In the genomic region with DNA sequence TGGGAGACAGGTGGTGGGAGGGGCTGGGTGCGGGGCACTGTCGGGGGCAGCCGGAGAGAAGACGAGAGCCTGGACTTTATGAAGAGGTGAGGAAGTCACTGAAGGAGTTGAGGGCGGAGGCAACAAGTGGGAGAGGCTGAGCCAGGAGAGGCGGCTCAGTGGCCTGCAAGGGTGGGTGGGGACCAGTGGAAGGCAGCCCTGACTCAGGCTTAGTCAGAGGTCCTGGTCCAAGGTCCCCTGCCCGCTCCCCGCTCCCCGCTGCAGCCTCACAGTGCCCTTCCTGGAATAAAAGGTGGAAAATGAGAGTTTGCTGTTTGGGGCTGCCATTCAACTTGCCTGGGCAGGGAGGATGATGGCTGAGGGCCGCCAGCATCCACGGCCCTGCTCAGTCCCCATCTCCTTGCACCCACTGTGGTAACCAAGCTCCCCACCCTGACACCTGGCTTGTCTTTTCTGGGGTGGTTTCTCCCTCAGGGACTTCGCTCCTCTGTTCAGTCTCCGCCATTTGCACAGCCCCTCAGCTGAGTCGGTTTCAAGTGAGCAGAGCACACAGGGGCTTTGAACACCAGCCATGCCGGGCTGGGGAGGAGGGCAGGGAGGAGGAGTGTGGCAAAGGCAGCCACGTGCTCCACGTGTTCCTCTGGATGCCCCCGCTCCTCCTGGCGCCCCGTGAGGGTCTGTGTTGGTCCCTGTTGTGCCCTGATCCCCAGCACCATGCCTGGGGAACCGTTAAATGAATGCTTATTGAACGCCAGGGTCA, we compare ENCODE assay signal across 10 cellular contexts. TPM values are rescaled to one million over a fixed set of nuclear protein-coding genes. Genes with fewer than 3 reads are reported as not detected.
DNase-seq lines count a peak whose midpoint lies in the region; ATAC-seq, FAIRE-seq and TF ChIP-seq lines count a peak whose summit lies in the region.
"Had no signal": no experiment of that assay in that cellular context is flagged by ENCODE, and none has a peak within 500 bp of the region (broad histone marks: within the 10 kb centered on the region; RNA-seq: fewer than 3 reads in every experiment).

No MANE protein-coding gene starts in this region.

- H2BK5ac ChIP-seq in H1 (ENCODE audit: low read depth, low read length) (no peak overlapping the region; the same call in 1 of the 2 replicates), mesenchymal stem cell (ENCODE audit: low read depth, low read length, poor library complexity, severe bottlenecking) (no peak overlapping the region)

- no peaks in the 10 kb centered on the region for H3K23me2 ChIP-seq in H1 (ENCODE audit: low read depth, low read length)

- H4K91ac ChIP-seq in H1 (replicated peaks; ENCODE audit: insufficient read length, low read length): peak overlapping the region; percentile 72
- peak overlapping the region; percentile 64 for H4K91ac ChIP-seq in mesenchymal stem cell (ENCODE audit: low read length)

- CTCF ChIA-PET in H1 (lab: Charles Lee; ENCODE audit: partially characterized antibody): interaction anchor here (0.9 to 1.8 kb wide), 4 partner anchors 22 to 75 kb away, joined by 3 to 5 read pairs (median 4); no protein-coding TSS in a partner anchor

- H3K4me1 ChIP-seq in ACC112 (ENCODE audit: control insufficient read depth, insufficient read depth, low read length, unreplicated experiment) (peaks cover 37% of the 10 kb centered on the region), H1 (replicated peaks in 1 of 4; ENCODE audit: control insufficient read depth in 3 of 4, insufficient read depth in 4 of 4, low read length in 3 of 4) (peaks cover 0 to 22% (median 6%) of the 10 kb centered on the region in 4 experiments; a peak in 6 of 7 replicates), mesenchymal stem cell (ENCODE audit: control insufficient read depth, insufficient read depth, low read depth, low read length) (peaks cover 34% of the 10 kb centered on the region)

- H3K4me2 ChIP-seq in H1 (ENCODE audit: insufficient read depth in 1 of 2, low read depth in 2 of 2, low read length in 2 of 2) (peak overlapping the region in 1 of 2 experiments; percentile 54; a peak in 1 of 4 replicates), mesenchymal stem cell (ENCODE audit: low read length, poor library complexity, severe bottlenecking) (no peak overlapping the region)

- H3K9me3 ChIP-seq in MG63 (no peaks in the 10 kb centered on the region), H1 (ENCODE audit: insufficient read depth in 2 of 2, low read depth in 1 of 2, low read length in 1 of 2) (no peaks in the 10 kb centered on the region), mesenchymal stem cell (ENCODE audit: control insufficient read depth, low read length) (no peaks in the 10 kb centered on the region)

- WGBS in H1 (ENCODE audit: extremely low coverage in 1 of 2, insufficient coverage in 1 of 2, insufficient read length in 1 of 2, insufficient replicate concordance in 2 of 2, low coverage in 1 of 2, low lambda C conversion rate in 2 of 2, missing lambda C conversion rate in 1 of 2), 2 experiments: 86% methylated on average over 22 of the region's 22 CpGs; no CpG with 5 or more reads in 1 of the 2 experiments
- 53% methylated on average over 21 of the region's 22 CpGs for WGBS in mesenchymal stem cell

- no peak overlapping the region for H2BK120ac ChIP-seq in H1 (replicated peaks; ENCODE audit: low read depth, low read length)
- peak overlapping the region; percentile 29 for H2BK120ac ChIP-seq in mesenchymal stem cell (ENCODE audit: low read depth, low read length)

- H2BK12ac ChIP-seq in H1 (ENCODE audit: low read depth, low read length) (peak overlapping the region; percentile 40; the same call in 1 of the 2 replicates), mesenchymal stem cell (ENCODE audit: low read length in 2 of 2) (peak overlapping the region; percentile 7 to 82)

- ATAC-seq in GM18858 (IDR thresholded peaks at IDR 0.05; ENCODE audit: unreplicated experiment): no peak

- H3K36me3 ChIP-seq in ACC112 (ENCODE audit: insufficient read depth, low read length) (no peaks in the 10 kb centered on the region), MG63 (no peaks in the 10 kb centered on the region), H1 (ENCODE audit: control insufficient read depth in 2 of 4, insufficient read depth in 4 of 4, low read length in 3 of 4) (no peaks in the 10 kb centered on the region), mesenchymal stem cell (ENCODE audit: control insufficient read depth in 1 of 2, insufficient read depth in 2 of 2, low read depth in 1 of 2, low read length in 2 of 2) (no peaks in the 10 kb centered on the region)

- TF ChIP-seq RAD21 in H1 (IDR thresholded peaks at IDR 0.05 in 1 of 2, conservative IDR thresholded peaks at IDR 0.05 in 1 of 2; ENCODE audit: low read depth in 2 of 2, low read length in 2 of 2): no peak

- POLR2A ChIA-PET in H1 (lab: Charles Lee; ENCODE audit: partially characterized antibody): no interaction called here

- H3K4ac ChIP-seq in H1 (replicated peaks; ENCODE audit: insufficient read length, low read depth, low read length) (no peak overlapping the region), mesenchymal stem cell (ENCODE audit: low read depth in 1 of 2, low read length in 2 of 2) (no peak overlapping the region)

- H3K79me1 ChIP-seq in H1 (ENCODE audit: low read depth, low read length) (no peaks in the 10 kb centered on the region), mesenchymal stem cell (replicated peaks; ENCODE audit: low read length, poor library complexity, severe bottlenecking) (no peaks in the 10 kb centered on the region)

- 0 out of 2 replicates have a peak overlapping the region, but pooled peaks have one; percentile 0 for H2AK5ac ChIP-seq in H1 (ENCODE audit: low read depth, low read length)
- no peak overlapping the region for H2AK5ac ChIP-seq in mesenchymal stem cell (ENCODE audit: low read length, severe bottlenecking)

- H3K79me2 ChIP-seq in ACC112 (ENCODE audit: control insufficient read depth, insufficient read depth, low read length, unreplicated experiment): no peaks in the 10 kb centered on the region
- no peaks in the 10 kb centered on the region for H3K79me2 ChIP-seq in H1 (ENCODE audit: control insufficient read depth in 1 of 2, insufficient read depth in 2 of 2, low read length in 2 of 2)

- H3K4me3 ChIP-seq in ACC112 (ENCODE audit: low read depth, low read length) (0 out of 2 replicates have a peak overlapping the region, but pooled peaks have one; percentile 38), MG63 (no peak overlapping the region), H1 (ENCODE audit: extremely low read depth in 1 of 4, insufficient read depth in 2 of 4, low read depth in 3 of 4, low read length in 4 of 4) (no peak overlapping the region), mesenchymal stem cell (ENCODE audit: insufficient read depth in 1 of 2, low read depth in 1 of 2, low read length in 2 of 2) (peak overlapping the region in 1 of 2 experiments; percentile 60)

- no peak for FAIRE-seq in H1 (lab: Jason Lieb, UNC)

- H3K27ac ChIP-seq in ACC112 (ENCODE audit: low read depth, low read length): peak overlapping the region; percentile 50
- H3K27ac ChIP-seq in H1 (ENCODE audit: low read depth, low read length): no peak overlapping the region
- H3K27ac ChIP-seq in mesenchymal stem cell (ENCODE audit: low read length, poor library complexity, severe bottlenecking): no peak overlapping the region

- no peak overlapping the region for H4K5ac ChIP-seq in H1 (ENCODE audit: insufficient read length, low read depth, low read length)

- no peaks in the 10 kb centered on the region for H4K20me1 ChIP-seq in H1 (replicated peaks in 1 of 2; ENCODE audit: control insufficient read depth in 1 of 2, insufficient read depth in 2 of 2, low read length in 2 of 2)

- H3K27me3 ChIP-seq in ACC112 (ENCODE audit: insufficient read depth, low read length): no peaks in the 10 kb centered on the region
- no peaks in the 10 kb centered on the region for H3K27me3 ChIP-seq in MG63
- H3K27me3 ChIP-seq in H1 (replicated peaks in 1 of 4; ENCODE audit: control insufficient read depth in 3 of 4, extremely low read depth in 1 of 4, insufficient read depth in 3 of 4, low read length in 3 of 4): peaks cover 0 to 2% (median 0%) of the 10 kb centered on the region in 4 experiments; a peak in 2 of 7 replicates
- no peaks in the 10 kb centered on the region for H3K27me3 ChIP-seq in mesenchymal stem cell (ENCODE audit: control insufficient read depth in 1 of 2, insufficient read depth in 1 of 2, low read length in 2 of 2)

- H2AFZ ChIP-seq in ACC112 (ENCODE audit: low read length, unreplicated experiment): no peak overlapping the region
- H2AFZ ChIP-seq in H1 (ENCODE audit: low read length): peak overlapping the region; percentile 90; the same call in 1 of the 2 replicates
- no peak overlapping the region for H2AFZ ChIP-seq in mesenchymal stem cell (ENCODE audit: low read depth, low read length)

- H3K56ac ChIP-seq in H1 (replicated peaks; ENCODE audit: insufficient read length, low read depth, low read length): no peak overlapping the region

- H3K14ac ChIP-seq in H1 (ENCODE audit: insufficient read length): no peak overlapping the region
- H3K14ac ChIP-seq in mesenchymal stem cell (ENCODE audit: low read length in 2 of 2): peak overlapping the region in 1 of 2 experiments; percentile 53

- no peak for TF ChIP-seq CTCF in H1 (IDR thresholded peaks at IDR 0.05; ENCODE audit: control extremely low read depth in 1 of 3, insufficient read depth in 1 of 3, low read depth in 1 of 3, low read length in 3 of 3)

- no peak for TF ChIP-seq EP300 in H1 (IDR thresholded peaks at IDR 0.05; ENCODE audit: borderline replicate concordance in 1 of 2, low read depth in 2 of 2, low read length in 2 of 2)

- DNase-seq in MG63 (peak; percentile 98), H1 (ENCODE audit: low read depth in 1 of 2, low spot score in 2 of 2) (no peak), mesenchymal stem cell (peak; percentile 77), NCI-H524 (lab: John Stamatoyannopoulos, UW) (no peak), NCI-H2171 (lab: John Stamatoyannopoulos, UW) (no peak), T-helper 1 cell (no peak)
- DNase-seq: AML-193, foreskin melanocyte had no signal

- H3K18ac ChIP-seq in H1 (ENCODE audit: extremely low read depth, low read length) (peak overlapping the region; percentile 87), mesenchymal stem cell (ENCODE audit: low read depth in 1 of 2, low read length in 2 of 2) (peak overlapping the region in 1 of 2 experiments; percentile 52)

- H3K9ac ChIP-seq in H1 (replicated peaks in 1 of 4; ENCODE audit: extremely low read depth in 1 of 4, low read depth in 3 of 4, low read length in 3 of 4) (no peak overlapping the region), mesenchymal stem cell (ENCODE audit: low read length) (peak overlapping the region; percentile 63)

- H2BK20ac ChIP-seq in H1 (ENCODE audit: low read length): peak overlapping the region; percentile 80; the same call in 1 of the 2 replicates

- TF ChIP-seq POLR2A in H1 (IDR thresholded peaks at IDR 0.05; ENCODE audit: control extremely low read depth in 1 of 2, low read depth in 2 of 2, low read length in 2 of 2): no peak

- H4K8ac ChIP-seq in H1 (ENCODE audit: extremely low read depth, insufficient read depth, low read length) (no peak overlapping the region), mesenchymal stem cell (ENCODE audit: low read length) (peak overlapping the region; percentile 55)

- no peak overlapping the region for H3K23ac ChIP-seq in H1 (ENCODE audit: insufficient read length)
- H3K23ac ChIP-seq in mesenchymal stem cell (ENCODE audit: low read length in 2 of 2): no peak overlapping the region

- H2BK15ac ChIP-seq in H1 (ENCODE audit: low read length) (peak overlapping the region; percentile 95; the same call in 1 of the 2 replicates), mesenchymal stem cell (ENCODE audit: low read depth, poor library complexity, severe bottlenecking) (no peak overlapping the region)

RNA-seq across cellular contexts. Expression of a gene that starts 13.7 kb away (rescaled TPM):
- 88.6 and 110 TPM in 2 replicates for total RNA-seq in MG63 (2014; rRNA removed; shearing (Covaris generic); ENCODE audit: low replicate concordance)
- 16.6 and 18.2 TPM in 2 replicates for total RNA-seq in H1 (2021; fragmentation: NEBNext Ultra II Directional; extraction: Animal tissue kit (Norgen Biotek cat#: 25700))
- 8.9 and 12.0 TPM in 2 replicates for polyA plus RNA-seq in H1 (2011; rRNA removed)
- polyA plus RNA-seq in H1 (2011; cell fraction: cytosol; rRNA removed): 15.1 TPM
- 4.6 TPM for polyA plus RNA-seq in H1 (2011; cell fraction: nucleus; rRNA removed)
- polyA plus RNA-seq in H1 (2012, experiment 1 of 2): 13.5 to 22.6 TPM (median 16.4 TPM) in 4 replicates
- polyA plus RNA-seq in H1 (2012, experiment 2 of 2): 4.7 TPM
- polyA plus RNA-seq in H1 (2013, experiment 1 of 2): 13.1 TPM
- 14.6 TPM for polyA plus RNA-seq in H1 (2013, experiment 2 of 2)
- 5.5 and 6.5 TPM in 2 replicates for polyA minus RNA-seq in H1 (2011; rRNA and poly(A)+ RNA removed)
- polyA minus RNA-seq in H1 (2011; cell fraction: cytosol; rRNA and poly(A)+ RNA removed): 5.9 TPM
- polyA minus RNA-seq in H1 (2011; cell fraction: nucleus; rRNA and poly(A)+ RNA removed): 3.3 TPM
- polyA plus RNA-seq in mesenchymal stem cell (2013, experiment 1 of 2): 50.6 TPM
- polyA plus RNA-seq in mesenchymal stem cell (2013, experiment 2 of 2): 51.3 TPM

RNA-seq across cellular contexts. Expression of a gene that starts 15.7 kb away (rescaled TPM):
- 31.5 and 33.4 TPM in 2 replicates for total RNA-seq in MG63 (2014; rRNA removed; shearing (Covaris generic); ENCODE audit: low replicate concordance)
- 12.5 and 13.5 TPM in 2 replicates for total RNA-seq in H1 (2021; fragmentation: NEBNext Ultra II Directional; extraction: Animal tissue kit (Norgen Biotek cat#: 25700))
- 14.0 and 18.0 TPM in 2 replicates for polyA plus RNA-seq in H1 (2011; rRNA removed)
- 9.3 TPM for polyA plus RNA-seq in H1 (2011; cell fraction: cytosol; rRNA removed)
- polyA plus RNA-seq in H1 (2011; cell fraction: nucleus; rRNA removed): 13.4 TPM
- polyA plus RNA-seq in H1 (2012, experiment 1 of 2): 6.0 to 11.8 TPM (median 10.0 TPM) in 4 replicates
- 9.3 TPM for polyA plus RNA-seq in H1 (2012, experiment 2 of 2)
- 15.8 TPM for polyA plus RNA-seq in H1 (2013, experiment 1 of 2)
- 16.5 TPM for polyA plus RNA-seq in H1 (2013, experiment 2 of 2)
- 9.2 and 9.9 TPM in 2 replicates for polyA minus RNA-seq in H1 (2011; rRNA and poly(A)+ RNA removed)
- polyA minus RNA-seq in H1 (2011; cell fraction: cytosol; rRNA and poly(A)+ RNA removed): 4.5 TPM
- 9.7 TPM for polyA minus RNA-seq in H1 (2011; cell fraction: nucleus; rRNA and poly(A)+ RNA removed)
- 24.4 TPM for polyA plus RNA-seq in mesenchymal stem cell (2013, experiment 1 of 2)
- polyA plus RNA-seq in mesenchymal stem cell (2013, experiment 2 of 2): 24.2 TPM

Comparison
In these comparisons a context has a peak if more than half of its experiments do, and no peak if none do; other contexts are left out.
1. DNase-seq: peak in MG63 (single experiment) and mesenchymal stem cell (single experiment); none in H1 (0 of 2), NCI-H524 (0 of 2), NCI-H2171 (single experiment) and T-helper 1 cell (0 of 5).